Comparison of ENCODE assay signal across 3 cellular contexts in genomic region chr6:123094768-123095167, GRCh38.
"Had no signal": no experiment of that assay in that cellular context is flagged by ENCODE, and none has a peak within 500 bp of the region (broad histone marks: within the 10 kb centered on the region; RNA-seq: fewer than 3 reads in every experiment).

No MANE protein-coding gene starts in this region.

- DNase-seq: GDM1, GF-D8 had no signal

- H3K4me3 ChIP-seq: GM12878 had no signal

- ATAC-seq: GM12878 had no signal
